2 cellular contexts compared by ENCODE assay signal in the genomic region with DNA sequence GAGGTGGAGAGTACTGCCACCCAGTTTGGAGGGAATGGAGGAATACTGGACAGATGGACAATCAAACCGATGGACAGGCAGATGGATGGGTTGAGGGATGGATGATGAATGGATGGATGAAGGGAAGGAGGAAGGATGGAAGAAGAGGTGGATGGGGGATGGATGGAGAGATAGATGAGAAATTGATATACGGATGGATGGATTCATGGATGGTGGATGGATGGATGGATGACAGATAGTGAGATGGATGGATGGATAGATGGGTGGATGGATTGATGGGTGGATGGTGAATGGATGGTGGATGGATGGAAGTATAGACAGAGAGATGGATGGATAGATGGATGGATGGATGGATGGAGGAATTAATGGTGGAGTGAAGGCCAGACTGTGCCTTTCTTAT.
TF ChIP-seq lines count a peak whose summit lies in the region.

No MANE protein-coding gene starts in this region.

TF ChIP-seq in H1, 55 proteins besides CTCF, POLR2A, EP300 and RAD21:
- TF ChIP-seq CBX8 (IDR thresholded peaks at IDR 0.05; ENCODE audit: borderline replicate concordance, low read depth, low read length) (no peak), EGR1 (IDR thresholded peaks at IDR 0.05; ENCODE audit: borderline replicate concordance, low read depth, low read length) (no peak), RBBP5 (IDR thresholded peaks at IDR 0.05; ENCODE audit: borderline replicate concordance, low read depth, low read length) (no peak), ZNF274 (IDR thresholded peaks at IDR 0.05; ENCODE audit: borderline replicate concordance, extremely low read depth, low read length) (no peak), KDM1A (IDR thresholded peaks at IDR 0.05; ENCODE audit: borderline replicate concordance, low read length) (no peak), KDM4A (IDR thresholded peaks at IDR 0.05; ENCODE audit: low read depth, low read length, severe bottlenecking) (no peak), NRF1 (IDR thresholded peaks at IDR 0.05; ENCODE audit: low read depth, low read length) (no peak), EZH2 (IDR thresholded peaks at IDR 0.05; ENCODE audit: low read depth, low read length, severe bottlenecking) (no peak), CREB1 (IDR thresholded peaks at IDR 0.05) (no peak), TCF12 (IDR thresholded peaks at IDR 0.05; ENCODE audit: low read depth, low read length) (no peak), RNF2 (IDR thresholded peaks at IDR 0.05; ENCODE audit: borderline replicate concordance, low read depth, low read length, missing control alignments, poor library complexity, severe bottlenecking) (no peak), GABPA (IDR thresholded peaks at IDR 0.05; ENCODE audit: borderline replicate concordance, insufficient read depth, low read length) (no peak), RXRA (IDR thresholded peaks at IDR 0.05; ENCODE audit: insufficient read depth, low read depth, low read length) (no peak), SUZ12 (IDR thresholded peaks at IDR 0.05; ENCODE audit: low read length) (no peak), SIRT6 (IDR thresholded peaks at IDR 0.05; ENCODE audit: low read length) (no peak), CEBPB (IDR thresholded peaks at IDR 0.05; ENCODE audit: low read depth, low read length) (no peak), CBX5 (IDR thresholded peaks at IDR 0.05; ENCODE audit: low read depth, low read length) (no peak), FOSL1 (IDR thresholded peaks at IDR 0.05; ENCODE audit: insufficient read depth, low read depth, low read length) (no peak)
- TF ChIP-seq, protein P1, sequence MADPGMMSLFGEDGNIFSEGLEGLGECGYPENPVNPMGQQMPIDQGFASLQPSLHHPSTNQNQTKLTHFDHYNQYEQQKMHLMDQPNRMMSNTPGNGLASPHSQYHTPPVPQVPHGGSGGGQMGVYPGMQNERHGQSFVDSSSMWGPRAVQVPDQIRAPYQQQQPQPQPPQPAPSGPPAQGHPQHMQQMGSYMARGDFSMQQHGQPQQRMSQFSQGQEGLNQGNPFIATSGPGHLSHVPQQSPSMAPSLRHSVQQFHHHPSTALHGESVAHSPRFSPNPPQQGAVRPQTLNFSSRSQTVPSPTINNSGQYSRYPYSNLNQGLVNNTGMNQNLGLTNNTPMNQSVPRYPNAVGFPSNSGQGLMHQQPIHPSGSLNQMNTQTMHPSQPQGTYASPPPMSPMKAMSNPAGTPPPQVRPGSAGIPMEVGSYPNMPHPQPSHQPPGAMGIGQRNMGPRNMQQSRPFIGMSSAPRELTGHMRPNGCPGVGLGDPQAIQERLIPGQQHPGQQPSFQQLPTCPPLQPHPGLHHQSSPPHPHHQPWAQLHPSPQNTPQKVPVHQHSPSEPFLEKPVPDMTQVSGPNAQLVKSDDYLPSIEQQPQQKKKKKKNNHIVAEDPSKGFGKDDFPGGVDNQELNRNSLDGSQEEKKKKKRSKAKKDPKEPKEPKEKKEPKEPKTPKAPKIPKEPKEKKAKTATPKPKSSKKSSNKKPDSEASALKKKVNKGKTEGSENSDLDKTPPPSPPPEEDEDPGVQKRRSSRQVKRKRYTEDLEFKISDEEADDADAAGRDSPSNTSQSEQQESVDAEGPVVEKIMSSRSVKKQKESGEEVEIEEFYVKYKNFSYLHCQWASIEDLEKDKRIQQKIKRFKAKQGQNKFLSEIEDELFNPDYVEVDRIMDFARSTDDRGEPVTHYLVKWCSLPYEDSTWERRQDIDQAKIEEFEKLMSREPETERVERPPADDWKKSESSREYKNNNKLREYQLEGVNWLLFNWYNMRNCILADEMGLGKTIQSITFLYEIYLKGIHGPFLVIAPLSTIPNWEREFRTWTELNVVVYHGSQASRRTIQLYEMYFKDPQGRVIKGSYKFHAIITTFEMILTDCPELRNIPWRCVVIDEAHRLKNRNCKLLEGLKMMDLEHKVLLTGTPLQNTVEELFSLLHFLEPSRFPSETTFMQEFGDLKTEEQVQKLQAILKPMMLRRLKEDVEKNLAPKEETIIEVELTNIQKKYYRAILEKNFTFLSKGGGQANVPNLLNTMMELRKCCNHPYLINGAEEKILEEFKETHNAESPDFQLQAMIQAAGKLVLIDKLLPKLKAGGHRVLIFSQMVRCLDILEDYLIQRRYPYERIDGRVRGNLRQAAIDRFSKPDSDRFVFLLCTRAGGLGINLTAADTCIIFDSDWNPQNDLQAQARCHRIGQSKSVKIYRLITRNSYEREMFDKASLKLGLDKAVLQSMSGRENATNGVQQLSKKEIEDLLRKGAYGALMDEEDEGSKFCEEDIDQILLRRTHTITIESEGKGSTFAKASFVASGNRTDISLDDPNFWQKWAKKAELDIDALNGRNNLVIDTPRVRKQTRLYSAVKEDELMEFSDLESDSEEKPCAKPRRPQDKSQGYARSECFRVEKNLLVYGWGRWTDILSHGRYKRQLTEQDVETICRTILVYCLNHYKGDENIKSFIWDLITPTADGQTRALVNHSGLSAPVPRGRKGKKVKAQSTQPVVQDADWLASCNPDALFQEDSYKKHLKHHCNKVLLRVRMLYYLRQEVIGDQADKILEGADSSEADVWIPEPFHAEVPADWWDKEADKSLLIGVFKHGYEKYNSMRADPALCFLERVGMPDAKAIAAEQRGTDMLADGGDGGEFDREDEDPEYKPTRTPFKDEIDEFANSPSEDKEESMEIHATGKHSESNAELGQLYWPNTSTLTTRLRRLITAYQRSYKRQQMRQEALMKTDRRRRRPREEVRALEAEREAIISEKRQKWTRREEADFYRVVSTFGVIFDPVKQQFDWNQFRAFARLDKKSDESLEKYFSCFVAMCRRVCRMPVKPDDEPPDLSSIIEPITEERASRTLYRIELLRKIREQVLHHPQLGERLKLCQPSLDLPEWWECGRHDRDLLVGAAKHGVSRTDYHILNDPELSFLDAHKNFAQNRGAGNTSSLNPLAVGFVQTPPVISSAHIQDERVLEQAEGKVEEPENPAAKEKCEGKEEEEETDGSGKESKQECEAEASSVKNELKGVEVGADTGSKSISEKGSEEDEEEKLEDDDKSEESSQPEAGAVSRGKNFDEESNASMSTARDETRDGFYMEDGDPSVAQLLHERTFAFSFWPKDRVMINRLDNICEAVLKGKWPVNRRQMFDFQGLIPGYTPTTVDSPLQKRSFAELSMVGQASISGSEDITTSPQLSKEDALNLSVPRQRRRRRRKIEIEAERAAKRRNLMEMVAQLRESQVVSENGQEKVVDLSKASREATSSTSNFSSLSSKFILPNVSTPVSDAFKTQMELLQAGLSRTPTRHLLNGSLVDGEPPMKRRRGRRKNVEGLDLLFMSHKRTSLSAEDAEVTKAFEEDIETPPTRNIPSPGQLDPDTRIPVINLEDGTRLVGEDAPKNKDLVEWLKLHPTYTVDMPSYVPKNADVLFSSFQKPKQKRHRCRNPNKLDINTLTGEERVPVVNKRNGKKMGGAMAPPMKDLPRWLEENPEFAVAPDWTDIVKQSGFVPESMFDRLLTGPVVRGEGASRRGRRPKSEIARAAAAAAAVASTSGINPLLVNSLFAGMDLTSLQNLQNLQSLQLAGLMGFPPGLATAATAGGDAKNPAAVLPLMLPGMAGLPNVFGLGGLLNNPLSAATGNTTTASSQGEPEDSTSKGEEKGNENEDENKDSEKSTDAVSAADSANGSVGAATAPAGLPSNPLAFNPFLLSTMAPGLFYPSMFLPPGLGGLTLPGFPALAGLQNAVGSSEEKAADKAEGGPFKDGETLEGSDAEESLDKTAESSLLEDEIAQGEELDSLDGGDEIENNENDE (IDR thresholded peaks at IDR 0.05; ENCODE audit: insufficient replicate concordance, low read length): no peak

TF ChIP-seq in HepG2, 621 proteins besides CTCF, POLR2A, EP300 and RAD21:
- TF ChIP-seq CCDC6 (CRISPR knock-in tag; IDR thresholded peaks at IDR 0.05): no peak
- no peak for TF ChIP-seq ZBTB7A (CRISPR knock-in tag; IDR thresholded peaks at IDR 0.05)
- TF ChIP-seq TOPORS (CRISPR knock-in tag; IDR thresholded peaks at IDR 0.05): no peak
